9 cellular contexts compared by ENCODE assay signal in genomic region chr11:107957109-107957588, GRCh38. TPM values are rescaled to one million over a fixed set of nuclear protein-coding genes. Genes with fewer than 3 reads are reported as not detected.
A peak's percentile ranks its signal among the peaks of the same experiment; 100 is the strongest.
DNase-seq lines count a peak whose midpoint lies in the region; ATAC-seq and TF ChIP-seq lines count a peak whose summit lies in the region.
"Had no signal": no experiment of that assay in that cellular context is flagged by ENCODE, and none has a peak within 500 bp of the region (broad histone marks: within the 10 kb centered on the region; RNA-seq: fewer than 3 reads in every experiment).

No MANE protein-coding gene starts in this region.

- H3K4me1 ChIP-seq in adrenal gland (replicated peaks in 1 of 2): peaks cover 0 to 6% of the 10 kb centered on the region in 2 donors
- H3K4me1 ChIP-seq: body of pancreas had no signal

- no peak overlapping the region for H3K4me3 ChIP-seq in adrenal gland
- H3K4me3 ChIP-seq: body of pancreas had no signal

- TF ChIP-seq POLR2A in adrenal gland (IDR thresholded peaks at IDR 0.05): no peak

- intact Hi-C loops in adrenal gland (cut with DNase I): no loop called here

- H3K27ac ChIP-seq in adrenal gland: no peak overlapping the region
- H3K27ac ChIP-seq: body of pancreas had no signal

- no peaks in the 10 kb centered on the region for H3K9me3 ChIP-seq in adrenal gland (replicated peaks in 1 of 3)
- H3K9me3 ChIP-seq: body of pancreas had no signal

- no peaks in the 10 kb centered on the region for H3K36me3 ChIP-seq in adrenal gland (replicated peaks in 1 of 2)

- H3K27me3 ChIP-seq in adrenal gland: no peaks in the 10 kb centered on the region
- H3K27me3 ChIP-seq: body of pancreas had no signal

- ATAC-seq in GM18858 (IDR thresholded peaks at IDR 0.05; ENCODE audit: unreplicated experiment) (peak; percentile 83), HG02981 (IDR thresholded peaks at IDR 0.05; ENCODE audit: unreplicated experiment) (peak; percentile 56)
- ATAC-seq: body of pancreas had no signal

- WGBS in adrenal gland, 4 donors: 0 to 36% (median 24%) methylated on average over 1 of the region's 1 CpG

- DNase-seq in adrenal gland (peak in 5 of 7 donors; percentile 20 to 74 (median 48)), pons (ENCODE audit: low spot score) (peak; percentile 48), NCI-H748 treated with DMSO at 0.1 percent for 48 hours (lab: John Stamatoyannopoulos, UW) (no peak), RKO (ENCODE audit: low spot score) (no peak), COLO668 (lab: John Stamatoyannopoulos, UW; ENCODE audit: unreplicated experiment) (no peak), kidney tubule cell (ENCODE audit: low spot score) (no peak)

- no peak for TF ChIP-seq CTCF in adrenal gland (IDR thresholded peaks at IDR 0.05)

RNA-seq across cellular contexts. Expression of gene RAB39A, which starts 28.9 kb away (rescaled TPM):
- 1 to 10 TPM in 7 of 8 donors, under 1 TPM in 1; 0.12 to 8.0 (median 2.3) TPM for total RNA-seq in adrenal gland
- 1 to 10 TPM in 1 of 3 donors, under 1 TPM in 2; 0.13 to 1.4 (median 0.80) TPM for polyA plus RNA-seq in adrenal gland

RNA-seq across cellular contexts. Expression of gene CUL5, which starts 51.5 kb away (rescaled TPM):
- 100 to 1,000 TPM in 1 of 8 donors, 10 to 100 TPM in 7; 16.0 to 114 (median 42.9) TPM for total RNA-seq in adrenal gland
- 10 to 100 TPM in 1 of 3 donors, 1 to 10 TPM in 2; 4.2 to 28.9 (median 5.4) TPM for polyA plus RNA-seq in adrenal gland

Comparison
In these comparisons a context has a peak if more than half of its experiments do, and no peak if none do; other contexts are left out.
1. DNase-seq: peak in adrenal gland (5 of 7) and pons (single experiment); none in NCI-H748 treated with DMSO at 0.1 percent for 48 hours (single experiment), RKO (single experiment), COLO668 (single experiment) and kidney tubule cell (single experiment).